Comparison of ENCODE assay signal across 1 cellular context in the genomic region with DNA sequence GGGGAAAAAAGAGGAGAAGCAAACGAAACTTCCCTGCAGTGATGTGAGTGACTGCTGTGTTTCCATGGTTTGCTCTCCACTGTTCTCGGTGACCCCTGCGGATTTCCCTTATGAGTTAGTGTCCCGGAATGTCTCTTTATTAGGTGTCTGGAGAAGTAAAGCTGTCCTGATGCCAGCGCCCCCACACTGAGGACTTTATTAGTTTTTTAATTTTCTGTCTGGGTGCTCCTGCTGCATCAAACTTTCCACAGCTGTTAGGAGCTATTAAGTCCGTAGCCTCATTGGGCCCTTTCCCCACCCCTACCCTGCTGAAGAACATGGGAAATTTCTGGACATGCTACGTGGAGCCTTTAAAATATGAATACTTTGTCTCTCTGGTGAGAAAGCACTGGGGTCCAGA.
TF ChIP-seq lines count a peak whose summit lies in the region.

No MANE protein-coding gene starts in this region.

TF ChIP-seq in H1, 55 proteins besides CTCF, POLR2A, EP300 and RAD21:
- TF ChIP-seq RNF2 (IDR thresholded peaks at IDR 0.05; ENCODE audit: borderline replicate concordance, low read depth, low read length, missing control alignments, poor library complexity, severe bottlenecking) (no peak), EGR1 (IDR thresholded peaks at IDR 0.05; ENCODE audit: borderline replicate concordance, low read depth, low read length) (no peak), TEAD4 (IDR thresholded peaks at IDR 0.05; ENCODE audit: low read depth, low read length) (no peak), CHD2 (IDR thresholded peaks at IDR 0.05; ENCODE audit: low read length) (no peak), YY1 (IDR thresholded peaks at IDR 0.05; ENCODE audit: low read depth, low read length) (no peak)
